In the genomic region with DNA sequence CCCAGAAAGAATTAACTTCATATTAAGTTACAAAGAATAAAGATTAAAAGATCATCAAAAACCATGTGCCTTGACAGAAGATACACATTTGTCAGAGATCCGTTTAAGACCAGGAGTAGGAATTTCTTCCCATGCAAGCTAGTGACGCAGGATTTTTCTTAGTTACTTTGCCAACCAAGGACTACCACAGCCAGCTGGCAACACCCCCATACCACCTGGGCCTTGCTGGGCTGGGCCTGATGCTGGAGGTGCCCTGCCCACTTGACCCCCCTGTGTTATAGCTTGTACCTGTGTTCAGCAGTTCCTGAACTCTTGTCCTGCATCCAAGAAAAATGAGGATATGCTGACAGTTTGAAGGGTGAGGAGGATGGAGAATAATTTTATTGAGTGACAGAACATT, we compare ENCODE assay signal across 35 cellular contexts.
"Had no signal": no experiment of that assay in that cellular context is flagged by ENCODE, and none has a peak within 500 bp of the region (broad histone marks: within the 10 kb centered on the region; RNA-seq: fewer than 3 reads in every experiment).

No MANE protein-coding gene starts in this region.

- H3K4me1 Mint-ChIP-seq: activated B cell treated with CpG ODN at 0.5 μM for 24 hours had no signal

- FAIRE-seq: astrocyte, TTC549 had no signal

- H3K27ac ChIP-seq: adrenal gland, body of pancreas, breast epithelium, VCaP had no signal

- H3K36me3 Mint-ChIP-seq: activated CD4-positive, alpha-beta memory T cell treated with anti-CD3 and anti-CD28 coated beads for 36 hours; activated naive CD4-positive, alpha-beta T cell treated with anti-CD3 and anti-CD28 coated beads, Interleukin-2, amount 50 U/mL, for 72 hours; activated naive CD8-positive, alpha-beta T cell treated with anti-CD3 and anti-CD28 coated beads for 36 hours had no signal

- H3K27me3 Mint-ChIP-seq: activated B cell treated with CpG ODN at 0.5 μM for 24 hours; activated CD4-positive, alpha-beta memory T cell treated with anti-CD3 and anti-CD28 coated beads for 36 hours; activated CD4-positive, alpha-beta T cell treated with anti-CD3 and anti-CD28 coated beads, Interleukin-2, amount 10 ng/mL, durations not matched to agents 24 days and 14 days; activated CD8-positive, alpha-beta T cell treated with anti-CD3 and anti-CD28 coated beads for 36 hours; activated naive CD8-positive, alpha-beta T cell treated with anti-CD3 and anti-CD28 coated beads for 36 hours; activated T-helper 17 cell treated with anti-CD3 and anti-CD28 coated beads, Interleukin-2, amount 50 U/mL, for 72 hours had no signal

- DNase-seq: activated B cell treated with CpG ODN at 0.5 μM for 24 hours; activated CD4-positive, alpha-beta memory T cell treated with anti-CD3 and anti-CD28 coated beads for 36 hours; activated CD4-positive, alpha-beta T cell treated with anti-CD3 and anti-CD28 coated beads for 4 hours; activated CD4-positive, alpha-beta T cell treated with anti-CD3 and anti-CD28 coated beads, Interleukin-2, amount 10 ng/mL, durations not matched to agents 24 days and 14 days; activated CD4-positive, alpha-beta T cell treated with anti-CD3 and anti-CD28 coated beads, Interleukin-2, amount 50 U/mL, for 1 hour; activated CD4-positive, alpha-beta T cell treated with anti-CD3 and anti-CD28 coated beads, Interleukin-2, amount 50 U/mL, for 4 hours; activated CD4-positive, CD25-positive, alpha-beta regulatory T cell treated with anti-CD3 and anti-CD28 coated beads, Interleukin-2, amount 50 U/mL, for 72 hours; activated CD8-positive, alpha-beta memory T cell treated with anti-CD3 and anti-CD28 coated beads, Interleukin-2, amount 50 U/mL, for 4 hours; activated CD8-positive, alpha-beta T cell treated with anti-CD3 and anti-CD28 coated beads for 36 hours; activated effector memory CD4-positive, alpha-beta T cell treated with anti-CD3 and anti-CD28 coated beads, Interleukin-2, amount 50 U/mL, for 16 hours; activated gamma-delta T cell treated with Interleukin-2 at 50 U/mL for 16 hours; activated naive CD4-positive, alpha-beta T cell; activated naive CD4-positive, alpha-beta T cell treated with anti-CD3 and anti-CD28 coated beads for 36 hours; activated naive CD4-positive, alpha-beta T cell treated with anti-CD3 and anti-CD28 coated beads, Interleukin-2, amount 50 U/mL, for 16 hours; activated naive CD8-positive, alpha-beta T cell treated with anti-CD3 and anti-CD28 coated beads for 36 hours; activated T-cell treated with anti-CD3 and anti-CD28 coated beads for 4 hours; activated T-cell treated with anti-CD3 and anti-CD28 coated beads, Interleukin-2, amount 50 U/mL, for 1 hour; activated T-cell treated with anti-CD3 and anti-CD28 coated beads, Interleukin-2, amount 50 U/mL, for 4 hours; activated T-cell treated with anti-CD3 and anti-CD28 coated beads, Interleukin-2, amount 50 U/mL, for 72 hours; adrenal gland; amniotic stem cell; aorta; body of pancreas; brain microvascular endothelial cell; central memory CD4-positive, alpha-beta T cell; T-helper 2 cell; T-helper 9 cell had no signal

- H3K27ac Mint-ChIP-seq: activated B cell treated with CpG ODN at 0.5 μM for 24 hours; activated CD4-positive, alpha-beta memory T cell treated with anti-CD3 and anti-CD28 coated beads for 36 hours; activated CD4-positive, alpha-beta T cell treated with anti-CD3 and anti-CD28 coated beads, Interleukin-2, amount 10 ng/mL, durations not matched to agents 24 days and 14 days; activated CD8-positive, alpha-beta T cell treated with anti-CD3 and anti-CD28 coated beads for 36 hours; activated naive CD4-positive, alpha-beta T cell treated with anti-CD3 and anti-CD28 coated beads for 36 hours; activated naive CD4-positive, alpha-beta T cell treated with anti-CD3 and anti-CD28 coated beads, Interleukin-2, amount 50 U/mL, for 72 hours; activated naive CD8-positive, alpha-beta T cell treated with anti-CD3 and anti-CD28 coated beads for 36 hours; activated T-cell treated with anti-CD3 and anti-CD28 coated beads, Interleukin-2, amount 50 U/mL, for 72 hours; activated T-helper 1 cell treated with anti-CD3 and anti-CD28 coated beads, Interleukin-12 subunit alpha, Interleukin-12 subunit beta, Interleukin-2, Interleukin-4 antibody, amounts not matched to agents 30 ng/mL and 10 ng/mL and 1 ng/mL, durations not matched to agents 14 hours and 24 hours and 36 hours; activated T-helper 17 cell treated with anti-CD3 and anti-CD28 coated beads, Interleukin-2, amount 50 U/mL, for 72 hours; T-helper 2 cell treated with Interferon-gamma antibody and Interleukin-4, amounts not matched to agents 5 μg/mL and 100 μg/mL, for 36 hours had no signal

- H3K27me3 ChIP-seq: adrenal gland, body of pancreas, brain microvascular endothelial cell, breast epithelium had no signal

- ATAC-seq: activated CD8-positive, alpha-beta T cell treated with anti-CD3 and anti-CD28 coated beads for 36 hours; activated naive CD4-positive, alpha-beta T cell treated with anti-CD3 and anti-CD28 coated beads, Interleukin-2, amount 50 U/mL, for 72 hours; activated T-cell treated with anti-CD3 and anti-CD28 coated beads, Interleukin-2, amount 50 U/mL, for 4 hours; activated T-cell treated with anti-CD3 and anti-CD28 coated beads, Interleukin-2, amount 50 U/mL, for 72 hours; activated T-helper 17 cell treated with anti-CD3 and anti-CD28 coated beads, Interleukin-2, amount 50 U/mL, for 72 hours; body of pancreas had no signal

- H3K4me3 Mint-ChIP-seq: activated B cell treated with CpG ODN at 0.5 μM for 24 hours; activated CD4-positive, alpha-beta memory T cell treated with anti-CD3 and anti-CD28 coated beads for 36 hours; activated CD4-positive, alpha-beta T cell treated with anti-CD3 and anti-CD28 coated beads, Interleukin-2, amount 10 ng/mL, durations not matched to agents 24 days and 14 days; activated CD8-positive, alpha-beta T cell treated with anti-CD3 and anti-CD28 coated beads for 36 hours; activated naive CD4-positive, alpha-beta T cell treated with anti-CD3 and anti-CD28 coated beads for 36 hours; activated naive CD8-positive, alpha-beta T cell treated with anti-CD3 and anti-CD28 coated beads for 36 hours; activated T-cell treated with anti-CD3 and anti-CD28 coated beads, Interleukin-2, amount 50 U/mL, for 4 hours; activated T-cell treated with anti-CD3 and anti-CD28 coated beads, Interleukin-2, amount 50 U/mL, for 72 hours; activated T-helper 1 cell treated with anti-CD3 and anti-CD28 coated beads, Interleukin-12 subunit alpha, Interleukin-12 subunit beta, Interleukin-2, Interleukin-4 antibody, amounts not matched to agents 30 ng/mL and 10 ng/mL and 1 ng/mL, durations not matched to agents 14 hours and 24 hours and 36 hours; activated T-helper 17 cell treated with anti-CD3 and anti-CD28 coated beads, Interleukin-2, amount 50 U/mL, for 72 hours; T-helper 2 cell treated with Interferon-gamma antibody and Interleukin-4, amounts not matched to agents 5 μg/mL and 100 μg/mL, for 36 hours had no signal

- H3K4me3 ChIP-seq: adrenal gland, body of pancreas, breast epithelium had no signal

- H3K4me1 ChIP-seq: adrenal gland, body of pancreas, breast epithelium had no signal

- H3K9me3 Mint-ChIP-seq: activated B cell treated with CpG ODN at 0.5 μM for 24 hours; activated CD4-positive, alpha-beta memory T cell treated with anti-CD3 and anti-CD28 coated beads for 36 hours; activated CD4-positive, alpha-beta T cell treated with anti-CD3 and anti-CD28 coated beads, Interleukin-2, amount 10 ng/mL, durations not matched to agents 24 days and 14 days; activated CD8-positive, alpha-beta T cell treated with anti-CD3 and anti-CD28 coated beads for 36 hours; activated naive CD8-positive, alpha-beta T cell treated with anti-CD3 and anti-CD28 coated beads for 36 hours; activated T-cell treated with anti-CD3 and anti-CD28 coated beads, Interleukin-2, amount 50 U/mL, for 4 hours; activated T-cell treated with anti-CD3 and anti-CD28 coated beads, Interleukin-2, amount 50 U/mL, for 72 hours; activated T-helper 1 cell treated with anti-CD3 and anti-CD28 coated beads, Interleukin-12 subunit alpha, Interleukin-12 subunit beta, Interleukin-2, Interleukin-4 antibody, amounts not matched to agents 30 ng/mL and 10 ng/mL and 1 ng/mL, durations not matched to agents 14 hours and 24 hours and 36 hours; activated T-helper 17 cell treated with anti-CD3 and anti-CD28 coated beads, Interleukin-2, amount 50 U/mL, for 72 hours; T-helper 2 cell treated with Interferon-gamma antibody and Interleukin-4, amounts not matched to agents 5 μg/mL and 100 μg/mL, for 36 hours had no signal

- H3K36me3 ChIP-seq: adrenal gland, brain microvascular endothelial cell, breast epithelium had no signal

- H3K9me3 ChIP-seq: adrenal gland, body of pancreas, breast epithelium had no signal
